ENCODE assay signal across 15 cellular contexts in the genomic region with DNA sequence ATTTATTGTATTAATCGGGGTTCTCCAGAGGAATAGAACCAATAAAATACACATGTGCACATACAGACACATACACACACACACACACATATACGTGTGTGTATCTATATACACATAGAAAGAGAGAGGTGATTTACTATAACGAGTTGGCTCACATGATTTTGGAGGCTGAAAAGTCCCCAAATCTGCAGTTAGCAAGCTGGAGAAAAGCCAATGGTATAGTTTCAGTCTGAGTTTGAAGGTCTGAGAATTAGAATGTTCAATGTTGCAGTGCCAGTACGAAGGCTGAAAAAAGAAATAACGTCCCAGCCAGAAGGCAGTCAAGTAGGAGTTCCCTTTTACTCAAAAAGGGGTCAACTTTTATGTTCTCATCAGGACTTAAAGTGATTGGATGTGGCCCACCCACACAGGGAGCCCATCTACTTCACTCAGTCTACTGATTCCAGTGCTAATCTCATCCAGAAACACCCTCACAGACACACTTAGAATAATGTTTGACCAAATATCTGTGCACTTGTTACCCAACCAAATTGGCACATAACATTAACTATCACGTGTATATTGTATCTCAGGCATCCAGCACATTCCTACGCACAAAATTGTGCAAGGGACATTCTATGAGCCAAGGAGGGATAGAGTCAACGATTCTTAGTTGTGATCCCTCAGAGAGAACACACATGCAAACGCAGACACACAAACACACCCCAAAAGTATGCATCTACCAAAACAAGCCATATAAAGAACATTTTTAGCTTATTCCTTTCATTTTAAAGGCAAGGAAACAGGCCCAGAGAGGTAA.
DNase-seq lines count a peak whose midpoint lies in the region; ATAC-seq and TF ChIP-seq lines count a peak whose summit lies in the region.
"Had no signal": no experiment of that assay in that cellular context is flagged by ENCODE, and none has a peak within 500 bp of the region (broad histone marks: within the 10 kb centered on the region; RNA-seq: fewer than 3 reads in every experiment).

No MANE protein-coding gene starts in this region.

- H3K27ac ChIP-seq in left ventricle myocardium inferior (replicated peaks) = no peak overlapping the region
- H3K27ac ChIP-seq in vagina = no peak overlapping the region

- H3K36me3 ChIP-seq in left ventricle myocardium inferior (no peaks in the 10 kb centered on the region), vagina (no peaks in the 10 kb centered on the region)

- H3K4me1 ChIP-seq in left ventricle myocardium inferior (no peaks in the 10 kb centered on the region), vagina (no peaks in the 10 kb centered on the region)

- peak; percentile 67 for DNase-seq in GM12865 (ENCODE audit: low read depth)
- no peak for DNase-seq in left ventricle myocardium inferior
- DNase-seq in SHP77 treated with DMSO at 0.1 percent for 48 hours (lab: John Stamatoyannopoulos, UW) = no peak
- no peak for DNase-seq in stimulated activated CD4-positive, alpha-beta T cell treated with anti-CD3 and anti-CD28 coated beads, Interleukin-2, amount 100 ng/mL, for 48 hours
- DNase-seq in vagina (ENCODE audit: extremely low spot score in 2 of 2) = no peak
- DNase-seq: activated CD4-positive, alpha-beta T cell treated with anti-CD3 and anti-CD28 coated beads, Interleukin-2, amount 50 U/mL, for 48 hours; activated T-cell treated with anti-CD3 and anti-CD28 coated beads, Interleukin-2, amount 50 U/mL, for 72 hours; CD8-positive, alpha-beta T cell; EL; NCI-H2227 treated with DMSO at 0.1 percent for 48 hours; SK-N-SH; stimulated activated naive B cell treated with anti-CD40 and anti-IgM and Interleukin-4, amounts not matched to agents 10 μg/mL and 1 μg/mL and 100 μg/mL, for 72 hours had no signal

- TF ChIP-seq POLR2A in vagina (IDR thresholded peaks at IDR 0.05) = no peak

- intact Hi-C loops in left ventricle myocardium inferior (cut with micrococcal nuclease) (no loop called here), vagina (cut with DNase I) (no loop called here)

- H3K9me3 ChIP-seq in left ventricle myocardium inferior (replicated peaks) (peaks cover 23% of the 10 kb centered on the region), vagina (no peaks in the 10 kb centered on the region)
- H3K9me3 ChIP-seq: SK-N-SH had no signal

- peak; percentile 55 for ATAC-seq in GM19372 (IDR thresholded peaks at IDR 0.05; ENCODE audit: low read depth, unreplicated experiment)
- peak; percentile 66 for ATAC-seq in HG02852 (IDR thresholded peaks at IDR 0.05; ENCODE audit: unreplicated experiment)
- peak; percentile 68 for ATAC-seq in HG03565 (IDR thresholded peaks at IDR 0.05; ENCODE audit: unreplicated experiment)
- ATAC-seq: CD8-positive, alpha-beta T cell had no signal

- no peak for TF ChIP-seq CTCF in GM12865 (IDR thresholded peaks at IDR 0.05; ENCODE audit: insufficient read depth, low read depth, low read length, missing control alignments)
- TF ChIP-seq CTCF in left ventricle myocardium inferior (IDR thresholded peaks at IDR 0.05; ENCODE audit: borderline replicate concordance) = no peak
- TF ChIP-seq CTCF in vagina (IDR thresholded peaks at IDR 0.05) = no peak

- H3K4me3 ChIP-seq in GM12865 (ENCODE audit: low read depth, low read length) (no peak overlapping the region), left ventricle myocardium inferior (no peak overlapping the region), vagina (no peak overlapping the region)

- H3K27me3 ChIP-seq in left ventricle myocardium inferior (ENCODE audit: low read depth) (no peaks in the 10 kb centered on the region), vagina (no peaks in the 10 kb centered on the region)
